7 cellular contexts compared by ENCODE assay signal in the genomic region with DNA sequence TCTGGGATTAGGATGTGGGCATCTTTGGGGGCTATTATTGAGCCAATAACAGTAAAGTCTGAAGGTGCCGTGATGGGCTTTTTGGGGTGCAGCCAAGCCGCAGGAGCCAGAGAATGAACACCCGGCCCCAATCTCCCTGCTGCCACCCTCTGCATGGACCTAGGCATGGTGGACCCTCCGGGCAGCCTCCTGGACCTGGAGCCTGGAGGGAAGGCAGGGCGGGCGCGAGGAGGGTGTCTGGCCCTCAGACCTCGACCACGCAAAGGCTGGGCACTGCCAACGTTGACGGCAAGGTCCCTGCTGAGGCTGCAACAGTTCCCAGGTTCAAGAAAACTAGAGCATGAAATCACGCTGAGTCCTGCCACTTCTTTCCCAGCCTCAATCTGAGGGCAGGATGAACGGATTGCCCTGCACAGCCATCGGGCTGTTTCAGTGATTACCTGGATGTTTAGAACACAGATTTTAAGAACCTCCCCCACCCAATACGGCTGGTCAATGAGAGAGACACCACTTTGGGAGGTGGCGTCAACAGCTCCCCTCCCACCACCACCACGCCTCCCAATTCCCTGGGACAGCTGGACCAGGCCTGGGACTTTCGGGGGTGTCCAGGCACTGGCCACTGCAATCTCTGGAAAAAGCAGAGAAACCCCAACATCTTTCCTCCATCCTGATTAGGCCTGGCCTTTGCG.
DNase-seq lines count a peak whose midpoint lies in the region; ATAC-seq and TF ChIP-seq lines count a peak whose summit lies in the region.
"Not testable (repeated sequence)": the region's sequence is repeated elsewhere in the genome, so short reads cannot be mapped to it uniquely, and the experiment has no call there.

No MANE protein-coding gene starts in this region.

- peak overlapping the region in 1 of 2 experiments; percentile 75 for H3K14ac ChIP-seq in mesenchymal stem cell (ENCODE audit: low read length in 2 of 2)

- not testable (repeated sequence) for H4K8ac ChIP-seq in mesenchymal stem cell (ENCODE audit: low read length)

- not testable (repeated sequence) for TF ChIP-seq CTCF in body of pancreas (IDR thresholded peaks at IDR 0.05); left ventricle myocardium inferior (IDR thresholded peaks at IDR 0.05; ENCODE audit: borderline replicate concordance); parathyroid adenoma (IDR thresholded peaks at IDR 0.05); uterus (IDR thresholded peaks at IDR 0.05)

- peak overlapping the region; percentile 52 for H4K91ac ChIP-seq in mesenchymal stem cell (ENCODE audit: low read length)

- not testable (repeated sequence) for H3K4me3 ChIP-seq in body of pancreas; left ventricle myocardium inferior; mesenchymal stem cell (ENCODE audit: insufficient read depth in 1 of 2, low read depth in 1 of 2, low read length in 2 of 2); uterus
- H3K4me3 ChIP-seq in parathyroid adenoma (ENCODE audit: low read depth, low read length): peak overlapping the region; percentile 31

- not testable (repeated sequence) for H3K4ac ChIP-seq in mesenchymal stem cell (ENCODE audit: low read depth in 1 of 2, low read length in 2 of 2)

- H3K18ac ChIP-seq in mesenchymal stem cell (ENCODE audit: low read depth in 1 of 2, low read length in 2 of 2): peak overlapping the region in 1 of 2 experiments; percentile 18

- peak overlapping the region in 1 of 2 experiments; percentile 98 for H2BK12ac ChIP-seq in mesenchymal stem cell (ENCODE audit: low read length in 2 of 2)

- H3K79me1 ChIP-seq in mesenchymal stem cell (replicated peaks; ENCODE audit: low read length, poor library complexity, severe bottlenecking): not testable (repeated sequence)

- not testable (repeated sequence) for H3K23ac ChIP-seq in mesenchymal stem cell (ENCODE audit: low read length in 2 of 2)

- H2AFZ ChIP-seq in mesenchymal stem cell (ENCODE audit: low read depth, low read length): not testable (repeated sequence)
- H2AFZ ChIP-seq in parathyroid adenoma: peak overlapping the region; percentile 57

- not testable (repeated sequence) for H2AK5ac ChIP-seq in mesenchymal stem cell (ENCODE audit: low read length, severe bottlenecking)

- not testable (repeated sequence) for H3K36me3 ChIP-seq in body of pancreas (replicated peaks in 1 of 2; ENCODE audit: insufficient read depth in 1 of 2, low read depth in 2 of 2); left ventricle myocardium inferior; mesenchymal stem cell (ENCODE audit: control insufficient read depth in 1 of 2, insufficient read depth in 2 of 2, low read depth in 1 of 2, low read length in 2 of 2); parathyroid adenoma (ENCODE audit: control insufficient read depth, insufficient read depth, low read length); uterus

- H3K9me3 ChIP-seq in body of pancreas; left ventricle myocardium inferior (replicated peaks); mesenchymal stem cell (ENCODE audit: control insufficient read depth, low read length); parathyroid adenoma (ENCODE audit: control insufficient read depth, low read length); uterus: not testable (repeated sequence)

- H3K27ac ChIP-seq in body of pancreas: peak overlapping the region; percentile 71 to 84 (median 76)
- H3K27ac ChIP-seq in left ventricle myocardium inferior (replicated peaks): peak overlapping the region; percentile 88
- H3K27ac ChIP-seq in mesenchymal stem cell (ENCODE audit: low read length, poor library complexity, severe bottlenecking): not testable (repeated sequence)
- H3K27ac ChIP-seq in parathyroid adenoma: peak overlapping the region; percentile 71
- H3K27ac ChIP-seq in uterus: peak overlapping the region; percentile 82 to 93

- intact Hi-C loops in body of pancreas (cut with DNase I); left ventricle myocardium inferior (cut with micrococcal nuclease); uterus (cut with DNase I; ENCODE audit: low total_unique reads): not testable (repeated sequence)

- peak; percentile 64 for DNase-seq in G401 (ENCODE audit: low spot score)
- not testable (repeated sequence) for DNase-seq in body of pancreas; left ventricle myocardium inferior; left lobe of liver (ENCODE audit: low spot score); mesenchymal stem cell; uterus

- 80 to 87% methylated on average over 6 to 19 of the region's 19 CpGs for WGBS in body of pancreas, 2 donors
- WGBS in mesenchymal stem cell: 97% methylated on average over 19 of the region's 19 CpGs

- not testable (repeated sequence) for H2BK120ac ChIP-seq in mesenchymal stem cell (ENCODE audit: low read depth, low read length)

- H2BK15ac ChIP-seq in mesenchymal stem cell (ENCODE audit: low read depth, poor library complexity, severe bottlenecking): not testable (repeated sequence)

- H3K4me1 ChIP-seq in body of pancreas (peaks cover 39% of the 10 kb centered on the region), left ventricle myocardium inferior (peaks cover 24% of the 10 kb centered on the region), mesenchymal stem cell (ENCODE audit: control insufficient read depth, insufficient read depth, low read depth, low read length) (peaks cover 15% of the 10 kb centered on the region), parathyroid adenoma (peaks cover 27% of the 10 kb centered on the region)
- not testable (repeated sequence) for H3K4me1 ChIP-seq in uterus

- not testable (repeated sequence) for H3K79me2 ChIP-seq in parathyroid adenoma

- H3K4me2 ChIP-seq in mesenchymal stem cell (ENCODE audit: low read length, poor library complexity, severe bottlenecking): not testable (repeated sequence)
- H3K4me2 ChIP-seq in parathyroid adenoma (ENCODE audit: low read length): peak overlapping the region; percentile 43

- H3K27me3 ChIP-seq in body of pancreas; left ventricle myocardium inferior (ENCODE audit: low read depth); mesenchymal stem cell (ENCODE audit: control insufficient read depth in 1 of 2, insufficient read depth in 1 of 2, low read length in 2 of 2); parathyroid adenoma (ENCODE audit: control insufficient read depth, insufficient read depth, low read length); uterus: not testable (repeated sequence)

- H2BK5ac ChIP-seq in mesenchymal stem cell (ENCODE audit: low read depth, low read length, poor library complexity, severe bottlenecking): not testable (repeated sequence)

- ATAC-seq in body of pancreas: not testable (repeated sequence)
- ATAC-seq in left lobe of liver: peak; percentile 33

- not testable (repeated sequence) for TF ChIP-seq POLR2A in body of pancreas (IDR thresholded peaks at IDR 0.05); uterus (IDR thresholded peaks at IDR 0.05)

- H3K9ac ChIP-seq in mesenchymal stem cell (ENCODE audit: low read length); parathyroid adenoma: not testable (repeated sequence)

- in situ Hi-C loops in G401 (cut with HindIII; ENCODE audit: low sequenced_read_pairs): not testable (repeated sequence)
